In the genomic region with DNA sequence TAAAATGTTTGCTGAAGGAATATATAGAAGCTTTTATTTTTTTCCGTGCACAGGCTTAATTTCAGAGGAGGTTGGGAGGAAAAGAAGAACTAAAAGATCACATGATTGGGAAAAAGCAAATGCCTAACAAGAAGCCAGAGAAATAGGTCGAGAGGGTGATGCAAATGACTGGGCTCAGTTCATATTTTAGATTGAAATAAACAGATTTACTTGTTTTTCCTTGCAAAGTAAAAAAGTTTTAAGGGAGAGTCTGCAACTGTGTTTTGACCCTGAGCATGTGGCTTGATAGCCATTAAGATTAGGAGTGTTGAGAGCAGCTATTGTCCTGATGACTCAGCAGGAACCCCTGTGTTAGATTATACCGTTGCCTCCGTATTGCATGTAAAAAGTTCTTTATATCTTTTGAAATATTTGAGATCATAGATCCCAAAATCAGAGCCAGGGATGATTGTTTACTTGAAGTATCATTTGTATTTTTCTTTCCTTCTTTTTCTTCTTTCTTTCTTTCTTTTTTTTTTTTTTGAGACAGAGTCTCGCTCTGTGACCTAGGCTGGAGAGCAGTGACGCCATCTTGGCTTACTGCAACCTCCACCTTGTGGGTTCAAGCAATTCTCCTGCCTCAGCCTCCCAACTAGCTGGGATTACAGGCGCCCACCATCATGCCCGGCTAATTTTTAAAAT, we compare ENCODE assay signal across 9 cellular contexts. TPM values are rescaled to one million over a fixed set of nuclear protein-coding genes. Genes with fewer than 3 reads are reported as not detected.
DNase-seq lines count a peak whose midpoint lies in the region; ATAC-seq, FAIRE-seq and TF ChIP-seq lines count a peak whose summit lies in the region.
"Had no signal": no experiment of that assay in that cellular context is flagged by ENCODE, and none has a peak within 500 bp of the region (broad histone marks: within the 10 kb centered on the region; RNA-seq: fewer than 3 reads in every experiment).

No MANE protein-coding gene starts in this region.

- no peaks in the 10 kb centered on the region for H3K27me3 Mint-ChIP-seq in stimulated activated naive B cell treated with anti-CD40 and anti-IgM and Interleukin-4, amounts not matched to agents 10 μg/mL and 1 μg/mL and 100 μg/mL, for 72 hours

- no peaks in the 10 kb centered on the region for H3K9me3 Mint-ChIP-seq in stimulated activated naive B cell treated with anti-CD40 and anti-IgM and Interleukin-4, amounts not matched to agents 10 μg/mL and 1 μg/mL and 100 μg/mL, for 72 hours

- WGBS in A549 (ENCODE audit: missing lambda C conversion rate): 73% methylated on average over 8 of the region's 8 CpGs
- 52% methylated on average over 8 of the region's 8 CpGs for WGBS in liver

- H3K27ac ChIP-seq in A549: peak overlapping the region; percentile 24 to 76; a peak in 4 of 6 replicates
- 0 out of 2 replicates have a peak overlapping the region, but pooled peaks have one; percentile 40 for H3K27ac ChIP-seq in HUES6 (ENCODE audit: low read depth, low read length)
- peak overlapping the region in 1 of 2 donors; percentile 17 for H3K27ac ChIP-seq in liver (ENCODE audit: low read depth in 1 of 2, low read length in 2 of 2)

- H3K4me1 ChIP-seq in A549: peaks cover 36% of the 10 kb centered on the region
- peaks cover 15% of the 10 kb centered on the region for H3K4me1 ChIP-seq in HUES6 (ENCODE audit: control insufficient read depth, insufficient read depth, low read length)
- peaks cover 9 to 62% (median 30%) of the 10 kb centered on the region in 4 donors for H3K4me1 ChIP-seq in liver (ENCODE audit: control insufficient read depth in 4 of 4, insufficient read depth in 4 of 4, low read length in 3 of 4)

- no peak overlapping the region for H3K4me3 ChIP-seq in A549
- H3K4me3 ChIP-seq in HUES6 (ENCODE audit: low read depth, low read length): no peak overlapping the region
- no peak overlapping the region for H3K4me3 ChIP-seq in liver (ENCODE audit: low read depth in 1 of 3, low read length in 3 of 3)

- TF ChIP-seq RAD21 in A549 (conservative IDR thresholded peaks at IDR 0.05 in 1 of 2, IDR thresholded peaks at IDR 0.05 in 1 of 2) (no peak), liver (IDR thresholded peaks at IDR 0.05) (no peak)

- TF ChIP-seq CTCF in A549 (IDR thresholded peaks at IDR 0.05) (no peak), liver (IDR thresholded peaks at IDR 0.05; ENCODE audit: low read depth, low read length, missing input control) (no peak)

- no peak for TF ChIP-seq EP300 in A549 (IDR thresholded peaks at IDR 0.05)

- H3K4me1 Mint-ChIP-seq in stimulated activated naive B cell treated with anti-CD40 and anti-IgM and Interleukin-4, amounts not matched to agents 10 μg/mL and 1 μg/mL and 100 μg/mL, for 72 hours: peaks cover 5 to 28% of the 10 kb centered on the region in 2 donors

- H3K36me3 Mint-ChIP-seq in stimulated activated naive B cell treated with anti-CD40 and anti-IgM and Interleukin-4, amounts not matched to agents 10 μg/mL and 1 μg/mL and 100 μg/mL, for 72 hours: no peaks in the 10 kb centered on the region

- ATAC-seq in A549 (no peak), HG02973 (IDR thresholded peaks at IDR 0.05; ENCODE audit: unreplicated experiment) (no peak)
- no peak for ATAC-seq in stimulated activated naive B cell treated with anti-CD40 and anti-IgM and Interleukin-4, amounts not matched to agents 10 μg/mL and 1 μg/mL and 100 μg/mL, for 72 hours (replicated peaks)

- no peak for TF ChIP-seq POLR2A in A549 (IDR thresholded peaks at IDR 0.05; ENCODE audit: low read length)

- H3K4me3 Mint-ChIP-seq in stimulated activated naive B cell treated with anti-CD40 and anti-IgM and Interleukin-4, amounts not matched to agents 10 μg/mL and 1 μg/mL and 100 μg/mL, for 72 hours: no peak overlapping the region

- FAIRE-seq in A549 (lab: Jason Lieb, UNC): no peak

- H3K9ac ChIP-seq in HUES6 (ENCODE audit: low read length) (no peak overlapping the region), liver (ENCODE audit: low read depth in 1 of 2, low read length in 2 of 2) (no peak overlapping the region)

- POLR2A ChIA-PET in A549 (lab: Yijun Ruan, JAX): interaction anchor here (1.2 kb wide), 1 partner anchor 19 kb away, joined by 4 read pairs; no protein-coding TSS in a partner anchor

- H3K4me2 ChIP-seq in A549: peak overlapping the region; percentile 42

- H3K9me3 ChIP-seq in A549 (no peaks in the 10 kb centered on the region), HUES6 (ENCODE audit: control insufficient read depth, insufficient read depth, low read depth, low read length) (no peaks in the 10 kb centered on the region), liver (ENCODE audit: control insufficient read depth in 4 of 4, low read length in 3 of 4) (no peaks in the 10 kb centered on the region)

- no peak overlapping the region for H3K27ac Mint-ChIP-seq in stimulated activated naive B cell treated with anti-CD40 and anti-IgM and Interleukin-4, amounts not matched to agents 10 μg/mL and 1 μg/mL and 100 μg/mL, for 72 hours

- CTCF ChIA-PET in A549 (lab: Yijun Ruan, JAX): interaction anchor here (1.6 to 3.5 kb wide), 2 partner anchors 13 to 77 kb away, joined by 3 to 13 read pairs; no protein-coding TSS in a partner anchor

- no peak for DNase-seq in A549 (ENCODE audit: low read depth in 1 of 2, low spot score in 1 of 2)
- peak; percentile 43 for DNase-seq in astrocyte of the hippocampus (ENCODE audit: low read depth, low spot score)
- no peak for DNase-seq in NCI-H2029 treated with DMSO at 0.1 percent for 48 hours (lab: John Stamatoyannopoulos, UW)
- DNase-seq in NCI-H446 (lab: John Stamatoyannopoulos, UW): no peak
- DNase-seq in stimulated activated naive B cell treated with anti-CD40 and anti-IgM and Interleukin-4, amounts not matched to agents 10 μg/mL and 1 μg/mL and 100 μg/mL, for 72 hours: no peak
- DNase-seq: activated T-cell treated with anti-CD3 and anti-CD28 coated beads, Interleukin-2, amount 50 U/mL, for 1 hour had no signal

- no peaks in the 10 kb centered on the region for H3K27me3 ChIP-seq in HUES6 (ENCODE audit: control insufficient read depth, insufficient read depth, low read length)
- no peaks in the 10 kb centered on the region for H3K27me3 ChIP-seq in liver (ENCODE audit: control insufficient read depth in 4 of 4, insufficient read depth in 4 of 4, low read length in 3 of 4)

- H3K36me3 ChIP-seq in HUES6 (ENCODE audit: control insufficient read depth, insufficient read depth, low read length) (peaks cover 4% of the 10 kb centered on the region; the same call in 1 of the 2 replicates), liver (ENCODE audit: control insufficient read depth in 4 of 4, insufficient read depth in 3 of 4, low read depth in 1 of 4, low read length in 3 of 4) (no peaks in the 10 kb centered on the region)

TF ChIP-seq in A549, 52 proteins besides CTCF, POLR2A, EP300 and RAD21 (continues in another document):
- no peak for TF ChIP-seq CBX8 (IDR thresholded peaks at IDR 0.05)
- TF ChIP-seq FOSL2 (IDR thresholded peaks at IDR 0.05): no peak
- TF ChIP-seq FOSL2 (CRISPR knock-in tag; IDR thresholded peaks at IDR 0.05): 0 out of 2 replicates have a peak, but pooled peaks have one; percentile 18
- TF ChIP-seq HEYL (CRISPR knock-in tag; IDR thresholded peaks at IDR 0.05): no peak
- TF ChIP-seq MAFK (IDR thresholded peaks at IDR 0.05; ENCODE audit: partially characterized antibody): peak; percentile 80
- no peak for TF ChIP-seq ZC3H11A (IDR thresholded peaks at IDR 0.05)
- TF ChIP-seq ZNF302 (CRISPR knock-in tag; IDR thresholded peaks at IDR 0.05): no peak
- no peak for TF ChIP-seq MAZ (IDR thresholded peaks at IDR 0.05; ENCODE audit: borderline replicate concordance, low read depth, low read length)
- TF ChIP-seq CHD2 (IDR thresholded peaks at IDR 0.05; ENCODE audit: low read length, partially characterized antibody): no peak
- no peak for TF ChIP-seq EHF (CRISPR knock-in tag; IDR thresholded peaks at IDR 0.05)
- no peak for TF ChIP-seq NFE2L2 (conservative IDR thresholded peaks at IDR 0.05; ENCODE audit: low read length)
- TF ChIP-seq, protein P1, sequence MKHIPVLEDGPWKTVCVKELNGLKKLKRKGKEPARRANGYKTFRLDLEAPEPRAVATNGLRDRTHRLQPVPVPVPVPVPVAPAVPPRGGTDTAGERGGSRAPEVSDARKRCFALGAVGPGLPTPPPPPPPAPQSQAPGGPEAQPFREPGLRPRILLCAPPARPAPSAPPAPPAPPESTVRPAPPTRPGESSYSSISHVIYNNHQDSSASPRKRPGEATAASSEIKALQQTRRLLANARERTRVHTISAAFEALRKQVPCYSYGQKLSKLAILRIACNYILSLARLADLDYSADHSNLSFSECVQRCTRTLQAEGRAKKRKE (CRISPR knock-in tag; IDR thresholded peaks at IDR 0.05; ENCODE audit: low read depth): no peak

TF ChIP-seq in liver, 16 proteins besides CTCF, POLR2A, EP300 and RAD21:
- TF ChIP-seq YY1 (IDR thresholded peaks at IDR 0.05): peak; percentile 16
- TF ChIP-seq JUND (IDR thresholded peaks at IDR 0.05): peak in 1 of 2 donors; percentile 24
- TF ChIP-seq, protein P2, sequence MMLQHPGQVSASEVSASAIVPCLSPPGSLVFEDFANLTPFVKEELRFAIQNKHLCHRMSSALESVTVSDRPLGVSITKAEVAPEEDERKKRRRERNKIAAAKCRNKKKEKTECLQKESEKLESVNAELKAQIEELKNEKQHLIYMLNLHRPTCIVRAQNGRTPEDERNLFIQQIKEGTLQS (IDR thresholded peaks at IDR 0.05): no peak
- TF ChIP-seq HNF4A (conservative IDR thresholded peaks at IDR 0.05): peak; percentile 8 to 37
- TF ChIP-seq RXRA (IDR thresholded peaks at IDR 0.05): peak in 1 of 2 donors; percentile 6
- TF ChIP-seq NR2F2 (IDR thresholded peaks at IDR 0.05): peak; percentile 11

RNA-seq across cellular contexts. Expression of a gene that starts 20.2 kb away (rescaled TPM):
- polyA plus RNA-seq in A549 (2011; rRNA removed): 85.4 and 97.4 TPM in 2 replicates
- 12.8 and 14.1 TPM in 2 replicates for polyA plus RNA-seq in A549 (2012; cell fraction: cytosol; rRNA removed)
- polyA plus RNA-seq in A549 (2012; cell fraction: nucleus; rRNA removed): 6.8 and 9.2 TPM in 2 replicates
- 52.0 to 54.4 TPM (median 52.1 TPM) in 3 replicates for polyA plus RNA-seq in A549 (2017; fragmentation: RNase III; extraction: RNeasy Plus Mini Kit Qiagen cat#74134 plus additional on column Dnase treatment)
- polyA minus RNA-seq in A549 (2011; rRNA and poly(A)+ RNA removed): 20.5 and 21.3 TPM in 2 replicates
- 10 to 100 TPM; 36.1 to 40.7 TPM for total RNA-seq in liver
- 10 to 100 TPM; 15.0 to 20.6 TPM for polyA plus RNA-seq in liver
